Comparison of ENCODE assay signal across 22 cellular contexts in genomic region chr1:101044259-101044658, GRCh38.
"Had no signal": no experiment of that assay in that cellular context is flagged by ENCODE, and none has a peak within 500 bp of the region (broad histone marks: within the 10 kb centered on the region; RNA-seq: fewer than 3 reads in every experiment).

No MANE protein-coding gene starts in this region.

- H3K4me3 Mint-ChIP-seq: activated CD4-positive, alpha-beta T cell treated with anti-CD3 and anti-CD28 coated beads for 36 hours; activated CD8-positive, alpha-beta T cell treated with anti-CD3 and anti-CD28 coated beads for 36 hours; activated T-cell treated with anti-CD3 and anti-CD28 coated beads, Interleukin-2, amount 50 U/mL, for 72 hours; central memory CD8-positive, alpha-beta T cell; T-cell had no signal

- H3K27me3 Mint-ChIP-seq: activated CD4-positive, alpha-beta T cell treated with anti-CD3 and anti-CD28 coated beads for 36 hours; activated CD8-positive, alpha-beta T cell treated with anti-CD3 and anti-CD28 coated beads for 36 hours; central memory CD8-positive, alpha-beta T cell; T-cell had no signal

- ATAC-seq: activated T-cell treated with anti-CD3 and anti-CD28 coated beads, Interleukin-2, amount 50 U/mL, for 72 hours; body of pancreas; T-cell had no signal

- H3K27ac Mint-ChIP-seq: activated CD4-positive, alpha-beta T cell treated with anti-CD3 and anti-CD28 coated beads for 36 hours; activated CD8-positive, alpha-beta T cell treated with anti-CD3 and anti-CD28 coated beads for 36 hours; activated T-cell treated with anti-CD3 and anti-CD28 coated beads, Interleukin-2, amount 50 U/mL, for 72 hours; activated T-helper 2 cell treated with anti-CD3 and anti-CD28 coated beads, Interferon-gamma antibody, Interleukin-2, Interleukin-4, amounts not matched to agents 10 μg/mL and 5 μg/mL and 100 μg/mL, durations not matched to agents 14 hours and 24 hours and 36 hours had no signal

- DNase-seq: activated CD4-positive, alpha-beta T cell treated with anti-CD3 and anti-CD28 coated beads for 36 hours; activated CD4-positive, alpha-beta T cell treated with anti-CD3 and anti-CD28 coated beads, Interleukin-2, amount 50 U/mL, for 1 hour; activated CD8-positive, alpha-beta memory T cell treated with anti-CD3 and anti-CD28 coated beads, Interleukin-2, amount 50 U/mL, for 4 hours; activated CD8-positive, alpha-beta T cell treated with anti-CD3 and anti-CD28 coated beads for 36 hours; activated gamma-delta T cell treated with Interleukin-2 at 50 U/mL for 16 hours; activated naive CD4-positive, alpha-beta T cell treated with anti-CD3 and anti-CD28 coated beads, Interleukin-2, amount 50 U/mL, for 16 hours; activated T-cell treated with anti-CD3 and anti-CD28 coated beads, Interleukin-2, amount 50 U/mL, for 72 hours; body of pancreas; Karpas-422; MM.1S; NCI-H1105; NCI-H1436; NCI-H187 treated with DMSO at 0.1 percent for 48 hours; NCI-H2081 treated with DMSO at 0.1 percent for 48 hours; NCI-H446; NCI-H524; Peyer's patch; Right ventricle myocardium superior; T-cell; T-helper 2 cell had no signal
